Comparison of ENCODE assay signal across 19 cellular contexts in the genomic region with DNA sequence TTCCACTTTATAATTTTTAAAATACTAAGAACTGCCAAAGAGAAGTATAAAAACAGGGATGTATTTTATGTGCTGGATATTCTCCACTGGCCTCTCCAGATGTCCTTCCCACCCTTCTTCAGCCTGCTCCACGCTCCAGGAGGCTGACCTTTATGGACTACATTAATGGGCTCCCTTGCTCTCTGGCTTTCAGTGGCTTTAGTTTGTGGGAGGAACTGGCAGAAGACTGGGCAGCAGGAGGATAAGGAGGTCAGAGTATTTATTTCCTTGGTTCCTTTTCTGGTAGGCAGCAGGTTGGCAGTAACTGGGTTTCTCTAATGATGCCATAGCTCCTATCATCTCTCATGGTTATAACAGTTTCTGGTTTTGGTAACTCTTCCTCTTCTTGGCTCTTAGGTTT.
"Had no signal": no experiment of that assay in that cellular context is flagged by ENCODE, and none has a peak within 500 bp of the region (broad histone marks: within the 10 kb centered on the region; RNA-seq: fewer than 3 reads in every experiment).

No MANE protein-coding gene starts in this region.

- H3K27me3 ChIP-seq: colonic mucosa, spleen had no signal

- H3K36me3 ChIP-seq: colonic mucosa, spleen, thoracic aorta had no signal

- H3K4me1 Mint-ChIP-seq: endodermal cell had no signal

- DNase-seq: activated CD4-positive, alpha-beta T cell treated with anti-CD3 and anti-CD28 coated beads for 4 hours; activated CD4-positive, alpha-beta T cell treated with anti-CD3 and anti-CD28 coated beads, Interleukin-2, amount 50 U/mL, for 48 hours; activated CD4-positive, CD25-positive, alpha-beta regulatory T cell; activated naive CD4-positive, alpha-beta T cell treated with Interleukin-2 at 50 U/mL for 16 hours; activated naive CD8-positive, alpha-beta T cell treated with anti-CD3 and anti-CD28 coated beads for 36 hours; activated T-cell treated with anti-CD3 and anti-CD28 coated beads, Interleukin-2, amount 50 U/mL, for 48 hours; colonic mucosa; endodermal cell; kidney glomerular epithelial cell; occipital lobe; posterior cingulate gyrus; retina; spleen; stimulated activated CD4-positive, alpha-beta T cell treated with anti-CD3 and anti-CD28 coated beads, Interleukin-4, amount 100 ng/mL, for 1 hour; stimulated activated naive CD4-positive, alpha-beta T cell treated with Interleukin-2 at 50 U/mL for 16 hours; T1000 had no signal

- H3K9me3 Mint-ChIP-seq: activated naive CD8-positive, alpha-beta T cell treated with anti-CD3 and anti-CD28 coated beads for 36 hours; endodermal cell; type B pancreatic cell had no signal

- H3K27me3 Mint-ChIP-seq: activated naive CD8-positive, alpha-beta T cell treated with anti-CD3 and anti-CD28 coated beads for 36 hours; type B pancreatic cell had no signal

- H3K4me3 Mint-ChIP-seq: activated naive CD8-positive, alpha-beta T cell treated with anti-CD3 and anti-CD28 coated beads for 36 hours; endodermal cell; type B pancreatic cell had no signal

- H3K9me3 ChIP-seq: colonic mucosa, spleen, thoracic aorta had no signal

- H3K27ac ChIP-seq: colonic mucosa, epithelial cell of prostate, spleen had no signal

- H3K4me3 ChIP-seq: colonic mucosa, spleen, thoracic aorta had no signal

- H3K4me1 ChIP-seq: colonic mucosa had no signal

- H3K27ac Mint-ChIP-seq: activated naive CD8-positive, alpha-beta T cell treated with anti-CD3 and anti-CD28 coated beads for 36 hours; type B pancreatic cell had no signal
